ENCODE assay signal across 20 cellular contexts in the genomic region with DNA sequence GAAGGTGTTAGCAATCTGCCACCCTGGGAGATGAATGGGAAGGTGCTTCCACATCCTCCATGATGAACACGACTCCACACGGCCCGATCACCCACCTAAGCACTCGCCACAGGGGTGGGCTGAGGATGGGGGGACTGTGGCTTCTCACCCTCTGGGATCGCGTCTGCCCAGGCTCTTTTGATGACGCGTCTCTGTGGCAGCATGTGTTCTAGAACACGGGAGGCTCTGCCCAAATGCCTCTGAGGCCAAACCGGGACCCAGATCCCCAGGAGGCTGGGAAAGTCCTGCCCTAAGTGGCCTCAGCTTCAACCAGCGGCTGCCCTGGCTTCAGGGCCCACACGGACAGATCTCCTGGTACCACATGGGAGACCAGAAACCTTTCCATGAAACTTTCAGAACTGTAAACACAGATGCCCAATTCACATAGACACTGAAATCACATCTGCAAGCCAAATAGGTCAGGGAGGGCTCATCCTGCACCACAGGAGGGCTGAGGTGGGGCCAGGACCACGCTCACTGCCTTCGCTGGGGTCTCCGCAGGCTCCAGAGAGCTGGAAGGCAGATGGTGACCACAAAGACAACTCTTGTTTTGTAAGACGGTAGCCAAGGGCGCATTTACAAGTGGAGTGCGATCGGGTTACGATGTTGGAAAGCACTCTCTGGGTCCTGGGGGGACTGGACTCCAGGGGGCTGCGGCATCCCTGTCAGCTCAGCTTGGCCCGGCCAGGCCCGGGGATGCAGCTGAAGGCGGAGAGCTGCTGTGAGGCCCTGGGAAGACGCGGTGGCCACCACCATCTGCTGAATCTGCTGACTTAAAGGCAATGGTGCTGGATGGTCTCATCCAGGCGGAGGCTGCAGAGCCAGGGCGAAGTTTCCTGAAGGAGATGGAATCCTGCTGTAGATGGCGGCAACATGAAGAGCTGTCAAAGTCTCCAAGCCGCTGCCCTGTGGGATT.
DNase-seq lines count a peak whose midpoint lies in the region; ATAC-seq and TF ChIP-seq lines count a peak whose summit lies in the region.
"Had no signal": no experiment of that assay in that cellular context is flagged by ENCODE, and none has a peak within 500 bp of the region (broad histone marks: within the 10 kb centered on the region; RNA-seq: fewer than 3 reads in every experiment).

No MANE protein-coding gene starts in this region.

- H3K9me3 Mint-ChIP-seq in chondrocyte (ENCODE audit: low read depth): no peaks in the 10 kb centered on the region
- H3K9me3 Mint-ChIP-seq: CD8-positive, alpha-beta memory T cell had no signal

- no peaks in the 10 kb centered on the region for H3K4me1 ChIP-seq in HEK293 (ENCODE audit: control insufficient read depth, insufficient read depth, low read length)
- H3K4me1 ChIP-seq: BLaER1 had no signal

- no peaks in the 10 kb centered on the region for H3K36me3 Mint-ChIP-seq in chondrocyte (ENCODE audit: low read depth)
- H3K36me3 Mint-ChIP-seq: CD8-positive, alpha-beta memory T cell had no signal

- DNase-seq in NCI-H524 (lab: John Stamatoyannopoulos, UW) (peak; percentile 36 to 67), NCI-H524 treated with DMSO at 0.1 percent for 48 hours (lab: John Stamatoyannopoulos, UW) (no peak), chondrocyte (ENCODE audit: low spot score) (peak; percentile 94), retina (peak; percentile 68), activated gamma-delta T cell (lab: John Stamatoyannopoulos, UW) (no peak), NCI-H2227 treated with DMSO at 0.1 percent for 48 hours (lab: John Stamatoyannopoulos, UW) (no peak)
- DNase-seq: CD8-positive, alpha-beta memory T cell; DND-41; GM23248; IMR-90; NCI-H1694 treated with DMSO at 0.1 percent for 48 hours; NCI-H2107; NCI-H446; NCI-H82; PC-3; RPMI8226 had no signal

- no peaks in the 10 kb centered on the region for H3K4me1 Mint-ChIP-seq in chondrocyte (ENCODE audit: low read depth)
- H3K4me1 Mint-ChIP-seq: CD8-positive, alpha-beta memory T cell had no signal

- TF ChIP-seq CTCF in HEK293 (tag by site-specific recombination; IDR thresholded peaks at IDR 0.05): no peak
- no peak for TF ChIP-seq CTCF in chondrocyte (IDR thresholded peaks at IDR 0.05)

- H3K27ac Mint-ChIP-seq in chondrocyte (ENCODE audit: unreplicated experiment): no peak overlapping the region
- H3K27ac Mint-ChIP-seq: T-helper 1 cell treated with Interleukin-12 subunit alpha and Interleukin-12 subunit beta and Interleukin-4 antibody, amounts not matched to agents 30 μg/mL and 1 μg/mL, for 36 hours had no signal

- H3K36me3 ChIP-seq in HEK293 (ENCODE audit: control insufficient read depth in 2 of 2, insufficient read depth in 1 of 2, low read length in 2 of 2): no peaks in the 10 kb centered on the region
- H3K36me3 ChIP-seq: BLaER1 had no signal

- peaks cover 33% of the 10 kb centered on the region for H3K27me3 Mint-ChIP-seq in chondrocyte (ENCODE audit: low read depth)

- H3K4me3 ChIP-seq in HEK293 (ENCODE audit: low read depth, low read length): no peak overlapping the region
- H3K4me3 ChIP-seq: BLaER1, GM23248 had no signal

- CTCF ChIA-PET in HEK293 (lab: Yijun Ruan, JAX): no interaction called here

- no peak overlapping the region for H3K27ac ChIP-seq in HEK293 (ENCODE audit: extremely low read depth, low read depth, low read length)
- H3K27ac ChIP-seq: BLaER1, GM23248 had no signal

- no peak for ATAC-seq in HG02884 (IDR thresholded peaks at IDR 0.05; ENCODE audit: unreplicated experiment)
- ATAC-seq: PC-3 had no signal

- H3K4me3 Mint-ChIP-seq in chondrocyte (ENCODE audit: unreplicated experiment): no peak overlapping the region
- H3K4me3 Mint-ChIP-seq: CD8-positive, alpha-beta memory T cell; T-helper 1 cell treated with Interleukin-12 subunit alpha and Interleukin-12 subunit beta and Interleukin-4 antibody, amounts not matched to agents 30 μg/mL and 1 μg/mL, for 36 hours had no signal

- no peaks in the 10 kb centered on the region for H3K9me3 ChIP-seq in HEK293 (ENCODE audit: control insufficient read depth, insufficient read depth, low read depth, low read length)

- POLR2A ChIA-PET in HEK293 (lab: Yijun Ruan, JAX): no interaction called here

TF ChIP-seq in HEK293, 187 proteins besides CTCF, POLR2A, EP300 and RAD21:
- TF ChIP-seq HOXA7 (CRISPR knock-in tag; IDR thresholded peaks at IDR 0.05; ENCODE audit: borderline replicate concordance) (no peak), GLIS1 (tag by site-specific recombination; IDR thresholded peaks at IDR 0.05) (peak; percentile 74)

Comparison
In these comparisons a context has a peak if more than half of its experiments do, and no peak if none do; other contexts are left out.
1. DNase-seq: peak in NCI-H524 (2 of 2), chondrocyte (single experiment) and retina (single experiment); none in NCI-H524 treated with DMSO at 0.1 percent for 48 hours (single experiment), activated gamma-delta T cell (single experiment) and NCI-H2227 treated with DMSO at 0.1 percent for 48 hours (single experiment).